In the genomic region with DNA sequence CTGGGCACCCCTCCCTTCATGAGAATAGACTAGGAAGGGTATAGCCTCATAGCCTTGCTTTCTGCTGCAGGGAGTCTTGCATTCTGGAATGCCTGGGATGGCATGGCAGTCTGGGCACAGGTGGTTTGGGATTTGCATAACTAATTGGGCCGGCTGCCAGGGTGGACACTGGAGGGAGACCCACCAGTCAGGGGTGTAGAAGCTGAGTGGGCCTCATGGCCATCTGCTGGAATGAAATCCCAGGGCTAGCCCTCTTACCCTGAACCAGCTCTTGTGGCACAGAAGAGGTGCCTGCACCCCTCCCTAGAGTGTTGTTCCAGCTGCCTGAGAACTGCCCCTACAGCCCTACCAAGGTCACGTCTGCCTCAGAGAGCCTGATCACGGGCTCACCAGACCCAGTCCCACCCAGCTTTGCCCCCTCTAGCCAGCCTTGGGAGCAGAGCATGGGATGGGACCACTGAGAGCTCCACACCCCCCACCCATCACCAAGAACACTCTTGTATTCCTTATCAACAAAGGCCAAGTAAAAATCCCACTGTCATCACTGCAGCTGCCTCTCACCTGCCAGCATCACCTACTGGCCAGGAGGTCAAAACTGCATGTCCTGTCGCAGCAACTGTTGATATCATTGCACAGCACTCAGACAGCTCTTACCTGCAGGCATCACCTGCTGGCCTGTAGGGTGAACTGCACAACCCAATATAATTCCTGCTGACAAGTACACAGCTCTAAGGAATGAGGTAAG, we compare ENCODE assay signal across 7 cellular contexts.
DNase-seq lines count a peak whose midpoint lies in the region; ATAC-seq and TF ChIP-seq lines count a peak whose summit lies in the region.

No MANE protein-coding gene starts in this region.

- no peaks in the 10 kb centered on the region for H3K36me3 ChIP-seq in prostate gland

- peaks cover 3% of the 10 kb centered on the region for H3K9me3 ChIP-seq in prostate gland

- DNase-seq in NCI-H524 treated with DMSO at 0.1 percent for 48 hours (lab: John Stamatoyannopoulos, UW): peak; percentile 42
- DNase-seq in fibroblast of gingiva (ENCODE audit: low read depth): peak; percentile 6
- peak; percentile 16 for DNase-seq in prostate gland (ENCODE audit: low spot score)
- DNase-seq in GOT3 (lab: John Stamatoyannopoulos, UW): no peak
- no peak for DNase-seq in UCSD-AML1 (lab: John Stamatoyannopoulos, UW; ENCODE audit: unreplicated experiment)

- no peaks in the 10 kb centered on the region for H3K4me1 ChIP-seq in prostate gland (replicated peaks)

- 87% methylated on average over 4 of the region's 4 CpGs for WGBS in prostate gland

- H3K27me3 ChIP-seq in prostate gland (replicated peaks; ENCODE audit: insufficient read depth): no peaks in the 10 kb centered on the region

- intact Hi-C loops in prostate gland (cut with DNase I): no loop called here

- no peak overlapping the region for H3K4me3 ChIP-seq in prostate gland

- H3K27ac ChIP-seq in prostate gland: no peak overlapping the region

- no peak for TF ChIP-seq POLR2A in prostate gland (IDR thresholded peaks at IDR 0.05)

- peak; percentile 60 for TF ChIP-seq CTCF in GM12872 (IDR thresholded peaks at IDR 0.05; ENCODE audit: insufficient read depth, low read depth, low read length)
- peak in 3 of 4 experiments; percentile 49 to 64 (median 54) for TF ChIP-seq CTCF in prostate gland (IDR thresholded peaks at IDR 0.05)

- ATAC-seq in GM18907 (IDR thresholded peaks at IDR 0.05; ENCODE audit: unreplicated experiment): no peak

Comparison
In these comparisons a context has a peak if more than half of its experiments do, and no peak if none do; other contexts are left out.
1. DNase-seq: peak in NCI-H524 treated with DMSO at 0.1 percent for 48 hours (single experiment), fibroblast of gingiva (single experiment) and prostate gland (single experiment); none in GOT3 (single experiment) and UCSD-AML1 (single experiment).